In genomic region chr4:41256131-41256739, GRCh38 we compare ENCODE assay signal across 8 cellular contexts. TPM values are rescaled to one million over a fixed set of nuclear protein-coding genes. Genes with fewer than 3 reads are reported as not detected.
DNase-seq lines count a peak whose midpoint lies in the region; ATAC-seq and TF ChIP-seq lines count a peak whose summit lies in the region.

No MANE protein-coding gene starts in this region.

- intact Hi-C loops in A673 (cut with micrococcal nuclease; ENCODE audit: unreplicated experiment) = loop anchor here (5.0 kb wide), 2 partner anchors 39 to 329 kb away; no protein-coding TSS in a partner anchor

- H3K4me3 ChIP-seq in A673 (ENCODE audit: low read depth, low read length, poor library complexity, severe bottlenecking) (peak overlapping the region; percentile 93), H7 (ENCODE audit: insufficient read depth, low read depth, low read length) (peak overlapping the region; percentile 97), adipocyte (ENCODE audit: low read length) (peak overlapping the region; percentile 84)

- DNase-seq in A673 (ENCODE audit: low spot score) = peak; percentile 50
- peak; percentile 68 for DNase-seq in H7
- peak; percentile 74 for DNase-seq in adipocyte (ENCODE audit: low read depth)
- peak; percentile 83 for DNase-seq in left kidney (ENCODE audit: low read depth, low spot score)
- no peak for DNase-seq in germinal center (ENCODE audit: low spot score)
- DNase-seq in activated gamma-delta T cell (lab: John Stamatoyannopoulos, UW) = no peak

- H3K27me3 ChIP-seq in A673 (replicated peaks; ENCODE audit: insufficient read depth, low read depth, low read length, poor library complexity) (no peaks in the 10 kb centered on the region), H7 (ENCODE audit: control insufficient read depth, insufficient read depth, low read length) (no peaks in the 10 kb centered on the region), adipocyte (replicated peaks; ENCODE audit: control insufficient read depth, insufficient read depth, low read length) (no peaks in the 10 kb centered on the region)

- TF ChIP-seq CTCF in A673 (conservative IDR thresholded peaks at IDR 0.05; ENCODE audit: low read depth, low read length) = no peak

- CTCF ChIA-PET in A673 (lab: Charles Lee) = no interaction called here

- H3K4me1 ChIP-seq in A673 (ENCODE audit: insufficient read depth, low read length, poor library complexity, severe bottlenecking) = peaks cover 22% of the 10 kb centered on the region
- H3K4me1 ChIP-seq in adipocyte (ENCODE audit: control insufficient read depth, insufficient read depth, low read length) = no peaks in the 10 kb centered on the region

- POLR2A ChIA-PET in A673 (lab: Charles Lee; ENCODE audit: low non-redundant PET) = interaction anchor here (0.6 to 1.0 kb wide), 5 partner anchors 10 to 250 kb away, joined by 3 to 7 read pairs (median 3); no protein-coding TSS in a partner anchor

- peaks cover 23% of the 10 kb centered on the region for H3K36me3 ChIP-seq in A673 (ENCODE audit: insufficient read depth, low read length, poor library complexity, severe bottlenecking)
- peaks cover 24% of the 10 kb centered on the region for H3K36me3 ChIP-seq in H7 (replicated peaks; ENCODE audit: control insufficient read depth, insufficient read depth, low read length)
- H3K36me3 ChIP-seq in adipocyte (ENCODE audit: control insufficient read depth, insufficient read depth, low read length, severe bottlenecking) = peaks cover 14% of the 10 kb centered on the region

- BruUV-seq in A673 (replicated peaks; lab: Mats Ljungman, UMichigan) = TSS peak; percentile 96

- H3K9ac ChIP-seq in adipocyte (ENCODE audit: low read length) = peak overlapping the region; percentile 86

- H3K9me3 ChIP-seq in A673 (ENCODE audit: low read depth, low read length, poor library complexity, severe bottlenecking) (no peaks in the 10 kb centered on the region), adipocyte (ENCODE audit: control insufficient read depth, low read length) (no peaks in the 10 kb centered on the region)

- peak overlapping the region; percentile 52 for H3K27ac ChIP-seq in A673 (ENCODE audit: low read depth, low read length, poor library complexity, severe bottlenecking)

- no peak for ATAC-seq in GM19328 (IDR thresholded peaks at IDR 0.05; ENCODE audit: unreplicated experiment)
- no peak for ATAC-seq in GM18858 (IDR thresholded peaks at IDR 0.05; ENCODE audit: unreplicated experiment)

RNA-seq across cellular contexts. Expression of gene UCHL1, which starts 0.5 kb away (rescaled TPM):
- total RNA-seq in A673 (2021) = 908 and 959 TPM in 2 replicates
- total RNA-seq in H7 (2014; rRNA removed; shearing (Covaris generic)) = 1,085 and 1,354 TPM in 2 replicates

RNA-seq across cellular contexts. Expression of gene APBB2, which starts 41.9 kb away (rescaled TPM):
- total RNA-seq in A673 (2021) = 10.3 and 17.6 TPM in 2 replicates
- total RNA-seq in H7 (2014; rRNA removed; shearing (Covaris generic)) = 33.4 and 33.9 TPM in 2 replicates

Comparison
In these comparisons a context has a peak if more than half of its experiments do, and no peak if none do; other contexts are left out.
1. DNase-seq: peak in A673 (single experiment), H7 (single experiment), adipocyte (single experiment) and left kidney (single experiment); none in germinal center (single experiment) and activated gamma-delta T cell (single experiment).
2. Peak in every context shown above with its lines, with median percentiles within 50 percentile points of each other: H3K4me3 ChIP-seq.